8 cellular contexts compared by ENCODE assay signal in the genomic region with DNA sequence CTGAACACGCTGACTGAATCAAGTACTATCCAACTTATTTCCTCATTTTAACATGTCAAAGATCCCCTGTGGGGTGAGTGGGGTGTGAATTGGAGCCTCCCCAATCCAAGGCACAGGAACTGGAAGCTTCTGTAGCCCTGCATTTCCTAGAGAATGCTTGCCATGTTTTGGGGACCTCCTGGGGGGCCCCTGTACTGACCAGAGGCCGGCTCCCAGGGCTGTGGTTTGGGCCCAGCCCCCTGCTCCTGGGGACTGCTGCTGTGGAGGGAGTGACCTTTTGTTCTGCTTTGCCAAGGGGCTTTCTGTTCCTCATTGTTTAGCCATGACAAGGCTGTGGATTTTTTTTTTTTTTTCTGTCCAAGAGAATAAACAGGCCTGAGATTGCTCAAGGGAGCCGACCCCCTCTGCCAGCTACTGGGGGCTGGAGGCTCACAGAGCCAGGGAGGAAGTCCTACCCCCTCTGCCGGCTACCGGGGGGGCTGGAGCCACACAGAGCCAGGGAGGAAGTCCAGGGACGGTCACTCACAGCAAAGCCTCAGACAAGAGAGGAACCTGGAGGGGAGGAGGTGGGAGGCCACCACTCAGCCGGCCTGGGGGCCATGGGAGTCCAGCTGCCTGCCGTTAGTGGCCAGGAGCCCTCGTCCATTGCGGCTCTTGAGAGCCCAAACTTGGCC. TPM values are rescaled to one million over a fixed set of nuclear protein-coding genes. Genes with fewer than 3 reads are reported as not detected.
DNase-seq lines count a peak whose midpoint lies in the region; ATAC-seq and TF ChIP-seq lines count a peak whose summit lies in the region.

No MANE protein-coding gene starts in this region.

- CTCF ChIA-PET in CD8-positive, alpha-beta memory T cell (lab: Charles Lee): interaction anchor here (1.0 to 7.2 kb wide), 2 partner anchors 24 to 61 kb away, joined by 3 to 50 read pairs; no protein-coding TSS in a partner anchor
- CTCF ChIA-PET in Panc1 (lab: Charles Lee): no interaction called here

- BruUV-seq in Panc1 (replicated peaks; lab: Mats Ljungman, UMichigan): no TSS peak

- no peak overlapping the region for H3K4me3 ChIP-seq in CD8-positive, alpha-beta memory T cell (ENCODE audit: low read length)
- H3K4me3 ChIP-seq in Panc1 (ENCODE audit: low read depth in 2 of 2, low read length in 2 of 2) (no peak overlapping the region), esophagus muscularis mucosa (peak overlapping the region; percentile 18 to 38 (median 24))

- peaks cover 67 to 93% (median 73%) of the 10 kb centered on the region in 3 donors for H3K4me1 Mint-ChIP-seq in CD8-positive, alpha-beta memory T cell
- H3K4me1 Mint-ChIP-seq in naive B cell: peaks cover 48 to 63% (median 59%) of the 10 kb centered on the region in 3 donors

- no peaks in the 10 kb centered on the region for H3K9me3 ChIP-seq in CD8-positive, alpha-beta memory T cell (ENCODE audit: low read length)
- H3K9me3 ChIP-seq in Panc1 (ENCODE audit: control insufficient read depth, insufficient read depth, low read depth, low read length) (no peaks in the 10 kb centered on the region), esophagus muscularis mucosa (no peaks in the 10 kb centered on the region)

- WGBS in esophagus muscularis mucosa: 14% methylated on average over 5 of the region's 10 CpGs

- H3K36me3 Mint-ChIP-seq in CD8-positive, alpha-beta memory T cell: peaks cover 0 to 54% (median under 1%) of the 10 kb centered on the region in 3 donors
- H3K36me3 Mint-ChIP-seq in naive B cell: peaks cover 0 to under 1% of the 10 kb centered on the region in 2 donors

- in situ Hi-C loops in Panc1 (cut with HindIII; ENCODE audit: low pct_unique_long_range_greater_than_20kb, low sequenced_read_pairs): no loop called here

- no peak for TF ChIP-seq POLR2A in esophagus muscularis mucosa (IDR thresholded peaks at IDR 0.05; ENCODE audit: low read depth)

- H3K4me1 ChIP-seq in CD8-positive, alpha-beta memory T cell (ENCODE audit: insufficient read depth, low read length): peaks cover 51% of the 10 kb centered on the region
- H3K4me1 ChIP-seq in Panc1 (ENCODE audit: control insufficient read depth, insufficient read depth, low read length): peaks cover 8% of the 10 kb centered on the region; the same call in 1 of the 2 replicates
- H3K4me1 ChIP-seq in esophagus muscularis mucosa: peaks cover 67 to 94% (median 94%) of the 10 kb centered on the region in 4 donors

- no peaks in the 10 kb centered on the region for H3K27me3 ChIP-seq in CD8-positive, alpha-beta memory T cell (ENCODE audit: insufficient read depth, low read length, poor library complexity, severe bottlenecking)
- H3K27me3 ChIP-seq in Panc1 (ENCODE audit: control insufficient read depth, insufficient read depth, low read length) (no peaks in the 10 kb centered on the region), esophagus muscularis mucosa (peaks cover 0 to 44% (median 0%) of the 10 kb centered on the region in 4 donors)

- POLR2A ChIA-PET in CD8-positive, alpha-beta memory T cell (lab: Charles Lee): no interaction called here
- POLR2A ChIA-PET in Panc1 (lab: Charles Lee): no interaction called here

- DNase-seq in CD8-positive, alpha-beta memory T cell: no peak
- DNase-seq in Panc1 (ENCODE audit: low read depth, low spot score) (no peak), esophagus muscularis mucosa (ENCODE audit: extremely low spot score) (peak; percentile 95), naive B cell (peak; percentile 29), NCI-H1694 (lab: John Stamatoyannopoulos, UW) (no peak), NCI-H1092 treated with DMSO at 0.1 percent for 48 hours (lab: John Stamatoyannopoulos, UW) (no peak), OCI-M2 (lab: John Stamatoyannopoulos, UW; ENCODE audit: unreplicated experiment) (no peak)

- TF ChIP-seq EP300 in esophagus muscularis mucosa (IDR thresholded peaks at IDR 0.05): no peak

- peak overlapping the region; percentile 68 to 99 (median 90) for H3K27ac Mint-ChIP-seq in CD8-positive, alpha-beta memory T cell
- peak overlapping the region; percentile 9 to 92 (median 78) for H3K27ac Mint-ChIP-seq in naive B cell

- 0 out of 2 replicates have a peak, but pooled peaks have one; percentile 9 for ATAC-seq in Panc1
- peak; percentile 69 to 76 for ATAC-seq in naive B cell (ENCODE audit: low read depth in 2 of 2)
- ATAC-seq in HG03095 (IDR thresholded peaks at IDR 0.05; ENCODE audit: unreplicated experiment): no peak

- intact Hi-C loops in Panc1 (cut with micrococcal nuclease; ENCODE audit: unreplicated experiment): no loop called here
- intact Hi-C loops in esophagus muscularis mucosa (cut with DNase I): no loop called here

- peak overlapping the region; percentile 14 for H3K27ac ChIP-seq in CD8-positive, alpha-beta memory T cell (ENCODE audit: low read depth, low read length)
- H3K27ac ChIP-seq in Panc1 (ENCODE audit: low read length) (no peak overlapping the region), esophagus muscularis mucosa (replicated peaks in 1 of 4) (peak overlapping the region; percentile 75 to 86 (median 82))

- peaks cover 0 to 3% of the 10 kb centered on the region in 2 donors for H3K27me3 Mint-ChIP-seq in CD8-positive, alpha-beta memory T cell
- H3K27me3 Mint-ChIP-seq in naive B cell: no peaks in the 10 kb centered on the region

- peaks cover 4% of the 10 kb centered on the region for H3K36me3 ChIP-seq in CD8-positive, alpha-beta memory T cell (ENCODE audit: insufficient read depth, low read length)
- no peaks in the 10 kb centered on the region for H3K36me3 ChIP-seq in Panc1 (ENCODE audit: control insufficient read depth, insufficient read depth, low read length)
- H3K36me3 ChIP-seq in esophagus muscularis mucosa: no peaks in the 10 kb centered on the region

- H3K9me3 Mint-ChIP-seq in CD8-positive, alpha-beta memory T cell: no peaks in the 10 kb centered on the region
- H3K9me3 Mint-ChIP-seq in naive B cell: no peaks in the 10 kb centered on the region

- no peak for TF ChIP-seq CTCF in Panc1 (IDR thresholded peaks at IDR 0.05)
- TF ChIP-seq CTCF in esophagus muscularis mucosa (IDR thresholded peaks at IDR 0.05): peak in 1 of 3 experiments; percentile 24

- H3K4me3 Mint-ChIP-seq in CD8-positive, alpha-beta memory T cell: no peak overlapping the region
- peak overlapping the region in 4 of 8 donors; percentile 6 to 47 (median 34) for H3K4me3 Mint-ChIP-seq in naive B cell

RNA-seq across cellular contexts. Expression of a gene that starts 17.4 kb away (rescaled TPM):
- 100 to 1,000 TPM; 169 to 174 TPM for total RNA-seq in CD8-positive, alpha-beta memory T cell
- 164 TPM for polyA plus RNA-seq in CD8-positive, alpha-beta memory T cell
- 18.8 TPM for total RNA-seq in Panc1 (2021; ENCODE audit: unreplicated experiment)
- 11.3 TPM for polyA plus RNA-seq in Panc1 (2012; ENCODE audit: insufficient read length)
- 10 to 100 TPM; 15.4 to 55.5 (median 32.4) TPM for total RNA-seq in esophagus muscularis mucosa
- polyA plus RNA-seq in naive B cell (ENCODE audit: low read depth in 6 of 6): 10 to 100 TPM; 29.0 to 54.0 (median 42.7) TPM

RNA-seq across cellular contexts. Expression of a gene that starts 45.7 kb away (rescaled TPM):
- total RNA-seq in CD8-positive, alpha-beta memory T cell: 10 to 100 TPM; 24.1 to 28.5 TPM
- 9.7 TPM for polyA plus RNA-seq in CD8-positive, alpha-beta memory T cell
- total RNA-seq in Panc1 (2021; ENCODE audit: unreplicated experiment) (33.1 TPM), esophagus muscularis mucosa (10 to 100 TPM; 67.8 to 93.3 (median 85.4) TPM)
- 16.3 TPM for polyA plus RNA-seq in Panc1 (2012; ENCODE audit: insufficient read length)
- polyA plus RNA-seq in naive B cell (ENCODE audit: low read depth in 6 of 6): 10 to 100 TPM in 4 of 6 donors, 1 to 10 TPM in 2; 7.6 to 14.6 (median 11.8) TPM

Comparison
In these comparisons a context has a peak if more than half of its experiments do, and no peak if none do; other contexts are left out.
1. DNase-seq: peak in esophagus muscularis mucosa (single experiment) and naive B cell (single experiment); none in CD8-positive, alpha-beta memory T cell (0 of 5), Panc1 (single experiment), NCI-H1694 (single experiment), NCI-H1092 treated with DMSO at 0.1 percent for 48 hours (single experiment) and OCI-M2 (single experiment).
2. H3K4me3 ChIP-seq: peak in esophagus muscularis mucosa (4 of 4); none in CD8-positive, alpha-beta memory T cell (single experiment) and Panc1 (0 of 2).